In the genomic region with DNA sequence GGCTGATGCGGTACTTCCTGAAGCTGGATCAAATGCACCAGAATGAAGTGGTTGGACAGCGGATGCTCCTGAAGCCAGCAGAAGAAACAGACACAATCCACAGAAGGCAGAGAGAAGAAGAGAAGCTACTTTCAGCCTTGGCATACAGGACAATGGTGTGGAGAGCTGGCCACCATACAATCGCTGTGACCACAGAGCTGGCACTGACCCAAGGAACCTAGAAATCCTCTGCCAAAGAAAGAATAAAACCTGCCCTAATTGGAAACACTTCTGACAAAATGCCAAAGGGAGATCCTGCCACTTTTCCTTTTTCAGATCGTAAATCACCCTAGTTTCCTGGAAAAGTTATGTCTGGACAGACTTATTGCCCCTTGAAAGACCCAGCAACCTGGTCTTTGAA, we compare ENCODE assay signal across 1 cellular context.
TF ChIP-seq lines count a peak whose summit lies in the region.

No MANE protein-coding gene starts in this region.

TF ChIP-seq in SK-N-SH, 30 proteins besides CTCF, POLR2A, EP300 and RAD21 (continued from another document):
- TF ChIP-seq, protein P1, sequence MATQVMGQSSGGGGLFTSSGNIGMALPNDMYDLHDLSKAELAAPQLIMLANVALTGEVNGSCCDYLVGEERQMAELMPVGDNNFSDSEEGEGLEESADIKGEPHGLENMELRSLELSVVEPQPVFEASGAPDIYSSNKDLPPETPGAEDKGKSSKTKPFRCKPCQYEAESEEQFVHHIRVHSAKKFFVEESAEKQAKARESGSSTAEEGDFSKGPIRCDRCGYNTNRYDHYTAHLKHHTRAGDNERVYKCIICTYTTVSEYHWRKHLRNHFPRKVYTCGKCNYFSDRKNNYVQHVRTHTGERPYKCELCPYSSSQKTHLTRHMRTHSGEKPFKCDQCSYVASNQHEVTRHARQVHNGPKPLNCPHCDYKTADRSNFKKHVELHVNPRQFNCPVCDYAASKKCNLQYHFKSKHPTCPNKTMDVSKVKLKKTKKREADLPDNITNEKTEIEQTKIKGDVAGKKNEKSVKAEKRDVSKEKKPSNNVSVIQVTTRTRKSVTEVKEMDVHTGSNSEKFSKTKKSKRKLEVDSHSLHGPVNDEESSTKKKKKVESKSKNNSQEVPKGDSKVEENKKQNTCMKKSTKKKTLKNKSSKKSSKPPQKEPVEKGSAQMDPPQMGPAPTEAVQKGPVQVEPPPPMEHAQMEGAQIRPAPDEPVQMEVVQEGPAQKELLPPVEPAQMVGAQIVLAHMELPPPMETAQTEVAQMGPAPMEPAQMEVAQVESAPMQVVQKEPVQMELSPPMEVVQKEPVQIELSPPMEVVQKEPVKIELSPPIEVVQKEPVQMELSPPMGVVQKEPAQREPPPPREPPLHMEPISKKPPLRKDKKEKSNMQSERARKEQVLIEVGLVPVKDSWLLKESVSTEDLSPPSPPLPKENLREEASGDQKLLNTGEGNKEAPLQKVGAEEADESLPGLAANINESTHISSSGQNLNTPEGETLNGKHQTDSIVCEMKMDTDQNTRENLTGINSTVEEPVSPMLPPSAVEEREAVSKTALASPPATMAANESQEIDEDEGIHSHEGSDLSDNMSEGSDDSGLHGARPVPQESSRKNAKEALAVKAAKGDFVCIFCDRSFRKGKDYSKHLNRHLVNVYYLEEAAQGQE (IDR thresholded peaks at IDR 0.05; ENCODE audit: low read depth, low read length): no peak
- TF ChIP-seq ZBTB33 (IDR thresholded peaks at IDR 0.05; ENCODE audit: borderline replicate concordance, low read depth): no peak
- TF ChIP-seq IRF3 (IDR thresholded peaks at IDR 0.05; ENCODE audit: low read depth, low read length): no peak
- no peak for TF ChIP-seq YY1 (IDR thresholded peaks at IDR 0.05; ENCODE audit: low read depth)
- no peak for TF ChIP-seq POLR2AphosphoS5 (IDR thresholded peaks at IDR 0.05; ENCODE audit: low read depth, low read length)
- no peak for TF ChIP-seq FOXJ3 (CRISPR knock-in tag; IDR thresholded peaks at IDR 0.05)
- no peak for TF ChIP-seq GATA2 (CRISPR knock-in tag; IDR thresholded peaks at IDR 0.05)
- no peak for TF ChIP-seq RFX5 (IDR thresholded peaks at IDR 0.05; ENCODE audit: low read length)
- TF ChIP-seq CHD2 (IDR thresholded peaks at IDR 0.05; ENCODE audit: low read length, partially characterized antibody): no peak
- TF ChIP-seq TAF1 (IDR thresholded peaks at IDR 0.05; ENCODE audit: borderline replicate concordance, low read depth, low read length): no peak
TF ChIP-seq in SK-N-SH: peak in this region for 0.
